ENCODE assay signal across 11 cellular contexts in the genomic region with DNA sequence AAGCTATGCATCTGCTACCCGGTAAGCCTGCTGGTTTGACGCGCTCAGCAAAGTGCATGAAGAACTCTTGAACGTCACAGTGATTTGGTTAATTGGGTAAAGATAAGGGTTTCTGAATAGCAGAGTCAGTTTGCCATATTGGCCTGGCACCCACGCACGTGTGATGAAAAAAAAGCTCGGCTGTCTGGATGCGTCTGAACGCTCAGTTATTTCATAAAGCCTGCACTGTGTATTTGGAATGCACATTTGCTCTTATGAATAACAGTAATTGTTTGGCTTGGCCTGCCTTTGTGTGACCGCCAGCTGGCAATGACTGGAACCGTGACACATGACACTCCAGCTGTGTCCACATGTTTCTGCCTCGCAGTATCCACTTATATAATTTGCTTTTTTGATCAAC.
DNase-seq lines count a peak whose midpoint lies in the region; ATAC-seq and TF ChIP-seq lines count a peak whose summit lies in the region.
"Had no signal": no experiment of that assay in that cellular context is flagged by ENCODE, and none has a peak within 500 bp of the region (broad histone marks: within the 10 kb centered on the region; RNA-seq: fewer than 3 reads in every experiment).

No MANE protein-coding gene starts in this region.

- H3K36me3 Mint-ChIP-seq in natural killer cell treated with Interleukin-12 subunit alpha and Interleukin-12 subunit beta and Interleukin-15 and Interleukin-18, amount 100 ng/mL, for 72 hours = no peaks in the 10 kb centered on the region
- H3K36me3 Mint-ChIP-seq in natural killer cell = no peaks in the 10 kb centered on the region

- no peak overlapping the region for H3K27ac Mint-ChIP-seq in natural killer cell treated with Interleukin-12 subunit alpha and Interleukin-12 subunit beta and Interleukin-15 and Interleukin-18, amount 100 ng/mL, for 72 hours
- no peak overlapping the region for H3K27ac Mint-ChIP-seq in natural killer cell

- 68 to 74% (median 73%) methylated on average over 12 of the region's 12 CpGs for WGBS in adrenal gland, 4 donors

- H3K4me3 Mint-ChIP-seq in natural killer cell treated with Interleukin-12 subunit alpha and Interleukin-12 subunit beta and Interleukin-15 and Interleukin-18, amount 100 ng/mL, for 72 hours = no peak overlapping the region
- H3K4me3 Mint-ChIP-seq in natural killer cell = no peak overlapping the region

- H3K27ac ChIP-seq in adrenal gland = no peak overlapping the region
- no peak overlapping the region for H3K27ac ChIP-seq in right atrium auricular region

- H3K36me3 ChIP-seq in adrenal gland (replicated peaks in 1 of 2) (no peaks in the 10 kb centered on the region), right atrium auricular region (no peaks in the 10 kb centered on the region)
- H3K36me3 ChIP-seq: ascending aorta had no signal

- H3K4me3 ChIP-seq in adrenal gland (no peak overlapping the region), right atrium auricular region (no peak overlapping the region)
- H3K4me3 ChIP-seq: ascending aorta, smooth muscle cell had no signal

- ATAC-seq in HG02623 (IDR thresholded peaks at IDR 0.05; ENCODE audit: unreplicated experiment) (no peak), natural killer cell (no peak)
- no peak for ATAC-seq in natural killer cell treated with Interleukin-12 subunit alpha and Interleukin-12 subunit beta and Interleukin-15 and Interleukin-18, amount 100 ng/mL, for 72 hours

- H3K27me3 Mint-ChIP-seq in natural killer cell treated with Interleukin-12 subunit alpha and Interleukin-12 subunit beta and Interleukin-15 and Interleukin-18, amount 100 ng/mL, for 72 hours = no peaks in the 10 kb centered on the region
- H3K27me3 Mint-ChIP-seq in natural killer cell (ENCODE audit: low read depth in 2 of 2) = no peaks in the 10 kb centered on the region

- no peak for TF ChIP-seq CTCF in adrenal gland (IDR thresholded peaks at IDR 0.05)
- no peak for TF ChIP-seq CTCF in right atrium auricular region (IDR thresholded peaks at IDR 0.05)
- no peak for TF ChIP-seq CTCF in natural killer cell (IDR thresholded peaks at IDR 0.05)

- no peaks in the 10 kb centered on the region for H3K9me3 ChIP-seq in adrenal gland (replicated peaks in 1 of 3)
- no peaks in the 10 kb centered on the region for H3K9me3 ChIP-seq in right atrium auricular region
- H3K9me3 ChIP-seq: ascending aorta had no signal

- H3K4me1 ChIP-seq in adrenal gland (replicated peaks in 1 of 2) = no peaks in the 10 kb centered on the region
- H3K4me1 ChIP-seq in right atrium auricular region = no peaks in the 10 kb centered on the region

- intact Hi-C loops in adrenal gland (cut with DNase I) = no loop called here
- intact Hi-C loops in natural killer cell (cut with micrococcal nuclease) = no loop called here

- DNase-seq in NCI-H1417 treated with DMSO at 0.1 percent for 48 hours (lab: John Stamatoyannopoulos, UW) (peak; percentile 73), adrenal gland (peak in 6 of 7 donors; percentile 8 to 78 (median 32)), right atrium auricular region (ENCODE audit: low spot score) (peak; percentile 80), stromal cell of bone marrow (ENCODE audit: low read depth) (peak; percentile 19), D341Med (ENCODE audit: low spot score) (no peak), natural killer cell (no peak)
- DNase-seq in natural killer cell treated with Interleukin-12 subunit alpha and Interleukin-12 subunit beta and Interleukin-15 and Interleukin-18, amount 100 ng/mL, for 72 hours (ENCODE audit: low spot score) = no peak
- DNase-seq: activated CD4-positive, alpha-beta T cell treated with anti-CD3 and anti-CD28 coated beads for 4 hours had no signal

- no peak for TF ChIP-seq POLR2A in adrenal gland (IDR thresholded peaks at IDR 0.05)

- H3K27me3 ChIP-seq in adrenal gland (no peaks in the 10 kb centered on the region), right atrium auricular region (no peaks in the 10 kb centered on the region)
- H3K27me3 ChIP-seq: ascending aorta had no signal

- H3K4me1 Mint-ChIP-seq in natural killer cell treated with Interleukin-12 subunit alpha and Interleukin-12 subunit beta and Interleukin-15 and Interleukin-18, amount 100 ng/mL, for 72 hours (ENCODE audit: low read depth in 2 of 2) = no peaks in the 10 kb centered on the region
- no peaks in the 10 kb centered on the region for H3K4me1 Mint-ChIP-seq in natural killer cell

- H3K9me3 Mint-ChIP-seq in natural killer cell treated with Interleukin-12 subunit alpha and Interleukin-12 subunit beta and Interleukin-15 and Interleukin-18, amount 100 ng/mL, for 72 hours = no peaks in the 10 kb centered on the region
- H3K9me3 Mint-ChIP-seq in natural killer cell = peaks cover 2% of the 10 kb centered on the region in 2 donors

Comparison
In these comparisons a context has a peak if more than half of its experiments do, and no peak if none do; other contexts are left out.
1. DNase-seq: peak in NCI-H1417 treated with DMSO at 0.1 percent for 48 hours (single experiment), adrenal gland (6 of 7), right atrium auricular region (single experiment) and stromal cell of bone marrow (single experiment); none in D341Med (single experiment), natural killer cell treated with Interleukin-12 subunit alpha and Interleukin-12 subunit beta and Interleukin-15 and Interleukin-18, amount 100 ng/mL, for 72 hours (single experiment) and natural killer cell (single experiment).